8 cellular contexts compared by ENCODE assay signal in the genomic region with DNA sequence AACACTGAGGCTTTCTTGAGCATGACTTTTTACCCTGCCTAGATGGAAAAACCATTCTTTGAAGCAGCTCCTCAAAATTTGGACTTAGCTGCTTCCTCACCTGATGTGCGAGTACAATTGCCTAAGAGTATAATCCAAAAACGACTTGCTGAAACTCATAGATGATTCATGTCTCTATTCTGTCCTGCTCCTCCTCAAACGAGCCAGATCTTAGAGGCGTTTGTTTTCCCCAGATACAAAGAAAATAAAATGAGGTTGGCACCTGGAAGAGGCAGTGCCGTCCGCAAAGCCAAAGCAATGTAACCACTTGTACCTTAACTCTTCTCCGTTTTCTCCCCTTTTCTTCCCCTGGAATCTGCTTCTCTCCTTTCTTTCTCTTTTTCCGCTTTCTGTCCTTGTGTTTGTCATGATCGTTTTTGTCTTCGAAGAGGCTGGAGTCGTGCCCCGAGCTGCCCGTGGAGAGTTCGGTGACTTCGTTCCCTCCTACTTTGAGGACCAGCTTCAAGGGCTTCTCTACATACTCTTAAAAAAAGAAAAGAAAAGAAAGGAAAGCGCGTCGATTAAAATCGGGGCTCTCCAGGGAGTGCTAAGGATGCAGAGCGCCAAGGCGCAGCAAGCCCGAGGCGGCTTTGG. TPM values are rescaled to one million over a fixed set of nuclear protein-coding genes. Genes with fewer than 3 reads are reported as not detected.
A peak's percentile ranks its signal among the peaks of the same experiment; 100 is the strongest.
DNase-seq lines count a peak whose midpoint lies in the region; ATAC-seq, FAIRE-seq and TF ChIP-seq lines count a peak whose summit lies in the region.

No MANE protein-coding gene starts in this region.

- no peak for TF ChIP-seq CTCF in CD14-positive monocyte (IDR thresholded peaks at IDR 0.05)
- TF ChIP-seq CTCF in coronary artery (IDR thresholded peaks at IDR 0.05): no peak
- TF ChIP-seq CTCF in natural killer cell (IDR thresholded peaks at IDR 0.05): no peak

- peaks cover 37% of the 10 kb centered on the region for H3K4me1 Mint-ChIP-seq in CD14-positive monocyte
- peaks cover 43 to 47% of the 10 kb centered on the region in 2 donors for H3K4me1 Mint-ChIP-seq in natural killer cell

- H3K9me3 Mint-ChIP-seq in CD14-positive monocyte: peaks cover 0 to 6% (median 2%) of the 10 kb centered on the region in 7 donors
- no peaks in the 10 kb centered on the region for H3K9me3 Mint-ChIP-seq in natural killer cell

- H3K27ac Mint-ChIP-seq in CD14-positive monocyte (peak overlapping the region; percentile 74 to 91 (median 77)), natural killer cell (peak overlapping the region; percentile 81 to 86)

- peaks cover 24 to 25% of the 10 kb centered on the region in 2 donors for H3K36me3 Mint-ChIP-seq in CD14-positive monocyte
- no peaks in the 10 kb centered on the region for H3K36me3 Mint-ChIP-seq in natural killer cell

- no peak for FAIRE-seq in GM12892 (lab: Jason Lieb, UNC)

- DNase-seq in CD14-positive monocyte (ENCODE audit: low spot score) (no peak), KBM-7 (peak; percentile 32), coronary artery (ENCODE audit: low spot score) (no peak), natural killer cell (no peak), NCI-H1417 (lab: John Stamatoyannopoulos, UW) (no peak), sciatic nerve (ENCODE audit: low spot score) (no peak), GM12892 (ENCODE audit: insufficient read length) (no peak)

- H3K4me3 ChIP-seq in coronary artery: peak overlapping the region; percentile 85

- ATAC-seq in natural killer cell (no peak), GM18517 (IDR thresholded peaks at IDR 0.05; ENCODE audit: unreplicated experiment) (no peak), sciatic nerve (no peak)

- H3K27ac ChIP-seq in coronary artery: peak overlapping the region; percentile 65 to 87

- in situ Hi-C loops in KBM-7 (cut with MboI; ENCODE audit: low pct_unique_long_range_greater_than_20kb, low sequenced_read_pairs): no loop called here

- TF ChIP-seq POLR2A in GM12892 (IDR thresholded peaks at IDR 0.05; ENCODE audit: low read depth, low read length): no peak

- H3K27me3 Mint-ChIP-seq in CD14-positive monocyte (ENCODE audit: low read depth in 3 of 3): peaks cover 1 to 6% (median 2%) of the 10 kb centered on the region in 3 donors
- no peaks in the 10 kb centered on the region for H3K27me3 Mint-ChIP-seq in natural killer cell (ENCODE audit: low read depth in 2 of 2)

- intact Hi-C loops in CD14-positive monocyte (cut with micrococcal nuclease): loop anchor here (2.0 to 10.0 kb wide), 8 partner anchors 153 to 374 kb away; partner anchors contain the start of genes CNEP1R1 (in 1 of the 2), CYLD (in 1 of the 2) and HEATR3 (in 1 of the 2)
- intact Hi-C loops in natural killer cell (cut with micrococcal nuclease): loop anchor here (5.0 to 10.0 kb wide), 2 partner anchors 41 to 377 kb away; partner anchors contain the start of gene CYLD
- intact Hi-C loops in sciatic nerve (cut with DNase I): loop anchor here (10.0 kb wide), 1 partner anchor 153 kb away; no protein-coding TSS in a partner anchor

- H3K4me3 Mint-ChIP-seq in CD14-positive monocyte (peak overlapping the region; percentile 89 to 92), natural killer cell (peak overlapping the region; percentile 97)

RNA-seq across cellular contexts. Expression of gene BRD7, which starts 0.9 kb away (rescaled TPM):
- 10 to 100 TPM; 11.4 to 21.2 TPM for polyA plus RNA-seq in CD14-positive monocyte
- 100 to 1,000 TPM in 1 of 3 donors, 10 to 100 TPM in 2; 89.2 to 118 (median 94.9) TPM for total RNA-seq in natural killer cell
- total RNA-seq in sciatic nerve: 73.5 TPM
- polyA plus RNA-seq in GM12892 (2012; ENCODE audit: missing spikeins): 57.2 TPM
